In genomic region chr17:81829858-81830257, GRCh38 we compare ENCODE assay signal across 31 cellular contexts. TPM values are rescaled to one million over a fixed set of nuclear protein-coding genes. Genes with fewer than 3 reads are reported as not detected.
"Had no signal": no experiment of that assay in that cellular context is flagged by ENCODE, and none has a peak within 500 bp of the region (broad histone marks: within the 10 kb centered on the region; RNA-seq: fewer than 3 reads in every experiment).

No MANE protein-coding gene starts in this region.

- H3K4me2 ChIP-seq: hepatocyte had no signal

- H3K27ac Mint-ChIP-seq: activated naive CD4-positive, alpha-beta T cell treated with anti-CD3 and anti-CD28 coated beads, Interleukin-2, amount 10 ng/mL, durations not matched to agents 7 days and 5 days; naive B cell; stimulated activated memory B cell treated with anti-CD40 and anti-IgM and Interleukin-4, amounts not matched to agents 10 μg/mL and 1 μg/mL and 100 μg/mL, for 72 hours had no signal

- H3K4me3 ChIP-seq: body of pancreas, hepatocyte, lower lobe of right lung, pancreas, right lobe of liver, stomach, suprapubic skin, tibial nerve had no signal

- H3K36me3 Mint-ChIP-seq: activated naive CD4-positive, alpha-beta T cell treated with anti-CD3 and anti-CD28 coated beads, Interleukin-2, amount 10 ng/mL, durations not matched to agents 7 days and 5 days; immature natural killer cell; naive B cell had no signal

- H3K27ac ChIP-seq: body of pancreas, foreskin keratinocyte, hepatocyte, lower lobe of right lung, pancreas, right lobe of liver, stomach, suprapubic skin had no signal

- H3K4me1 ChIP-seq: foreskin keratinocyte had no signal

- DNase-seq: activated CD4-positive, alpha-beta T cell treated with anti-CD3 and anti-CD28 coated beads, Interleukin-2, amount 50 U/mL, for 4 hours; activated CD8-positive, alpha-beta memory T cell treated with anti-CD3 and anti-CD28 coated beads for 24 hours; activated CD8-positive, alpha-beta memory T cell treated with anti-CD3 and anti-CD28 coated beads, Interleukin-2, amount 50 U/mL, for 4 hours; activated effector memory CD4-positive, alpha-beta T cell treated with Interleukin-2 at 50 U/mL for 16 hours; activated naive CD4-positive, alpha-beta T cell treated with anti-CD3 and anti-CD28 coated beads, Interleukin-2, amount 10 ng/mL, durations not matched to agents 7 days and 5 days; activated T-cell treated with anti-CD3 and anti-CD28 coated beads, Interleukin-2, amount 50 U/mL, for 48 hours; anterior cingulate cortex; body of pancreas; effector CD4-positive, alpha-beta T cell; erythroblast; foreskin keratinocyte; immature natural killer cell; lower lobe of right lung; mesendoderm; naive B cell; right lobe of liver; small intestine; stimulated activated CD4-positive, alpha-beta T cell treated with anti-CD3 and anti-CD28 coated beads, Interleukin-2, amount 100 ng/mL, for 24 hours; stomach had no signal

- H3K9me3 ChIP-seq: body of pancreas, lower lobe of right lung, pancreas, right lobe of liver, stomach, suprapubic skin, tibial nerve had no signal

- ATAC-seq: body of pancreas; foreskin keratinocyte; left lobe of liver; lower lobe of right lung; pancreas; right lobe of liver; stimulated activated memory B cell treated with anti-CD40 and anti-IgM and Interleukin-4, amounts not matched to agents 10 μg/mL and 1 μg/mL and 100 μg/mL, for 72 hours had no signal

- H3K4me3 Mint-ChIP-seq: activated naive CD4-positive, alpha-beta T cell treated with anti-CD3 and anti-CD28 coated beads, Interleukin-2, amount 10 ng/mL, durations not matched to agents 7 days and 5 days; dendritic cell treated with granulocyte-macrophage colony-stimulating factor and Interleukin-4, amounts not matched to agents 40 ng/mL and 50 ng/mL, for 4 days; stimulated activated memory B cell treated with anti-CD40 and anti-IgM and Interleukin-4, amounts not matched to agents 10 μg/mL and 1 μg/mL and 100 μg/mL, for 72 hours had no signal

- H3K9me3 Mint-ChIP-seq: activated naive CD4-positive, alpha-beta T cell treated with anti-CD3 and anti-CD28 coated beads, Interleukin-2, amount 10 ng/mL, durations not matched to agents 7 days and 5 days; dendritic cell treated with granulocyte-macrophage colony-stimulating factor and Interleukin-4, amounts not matched to agents 40 ng/mL and 50 ng/mL, for 4 days; naive B cell; stimulated activated memory B cell treated with anti-CD40 and anti-IgM and Interleukin-4, amounts not matched to agents 10 μg/mL and 1 μg/mL and 100 μg/mL, for 72 hours had no signal

- H3K27me3 Mint-ChIP-seq: activated naive CD4-positive, alpha-beta T cell treated with anti-CD3 and anti-CD28 coated beads, Interleukin-2, amount 10 ng/mL, durations not matched to agents 7 days and 5 days; dendritic cell treated with granulocyte-macrophage colony-stimulating factor and Interleukin-4, amounts not matched to agents 40 ng/mL and 50 ng/mL, for 4 days; naive B cell; stimulated activated memory B cell treated with anti-CD40 and anti-IgM and Interleukin-4, amounts not matched to agents 10 μg/mL and 1 μg/mL and 100 μg/mL, for 72 hours had no signal

- H2AFZ ChIP-seq: hepatocyte had no signal

- H3K36me3 ChIP-seq: pancreas, right lobe of liver, suprapubic skin had no signal

- H3K27me3 ChIP-seq: body of pancreas, foreskin keratinocyte, hepatocyte, pancreas, right lobe of liver, stomach, suprapubic skin, tibial nerve had no signal

RNA-seq across cellular contexts. Expression of gene PPP1R27, which starts 5.0 kb away (rescaled TPM):
- total RNA-seq: body of pancreas; chondrocyte; foreskin keratinocyte; hepatocyte; left lobe of liver; lower lobe of right lung; mucosa of gallbladder; stomach; T-helper 2 cell treated with Interferon-gamma antibody and Interleukin-4, amounts not matched to agents 100 ng/mL and 5 ng/mL, for 36 hours had no signal
- polyA plus RNA-seq: immature natural killer cell had no signal

RNA-seq across cellular contexts. Expression of gene GCGR, which starts 25.9 kb away (rescaled TPM):
- total RNA-seq: cardiac septum, chondrocyte, foreskin keratinocyte, kidney epithelial cell, lower lobe of right lung had no signal
- polyA plus RNA-seq: foreskin keratinocyte, immature natural killer cell had no signal
